In the genomic region with DNA sequence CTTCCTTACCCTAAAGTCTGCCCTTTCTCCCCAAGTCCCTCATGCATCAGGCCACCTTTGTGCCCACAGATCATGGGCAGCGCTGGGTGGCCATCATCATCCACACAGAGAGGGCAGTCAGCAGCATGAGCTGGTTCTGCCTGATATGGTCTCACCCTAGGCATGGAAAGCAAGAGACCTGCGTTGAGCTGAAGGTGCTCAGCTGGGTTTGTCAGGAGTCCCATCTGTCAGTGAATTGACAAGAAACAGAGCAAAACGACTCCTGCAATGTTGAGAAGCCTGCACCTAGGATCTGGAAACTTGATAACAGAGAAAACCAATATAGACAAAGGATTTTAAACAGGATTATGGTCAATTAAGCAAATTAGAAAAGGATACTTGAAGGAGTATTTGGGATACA, we compare ENCODE assay signal across 15 cellular contexts.
A peak's percentile ranks its signal among the peaks of the same experiment; 100 is the strongest.
DNase-seq lines count a peak whose midpoint lies in the region; ATAC-seq lines count a peak whose summit lies in the region.
"Had no signal": no experiment of that assay in that cellular context is flagged by ENCODE, and none has a peak within 500 bp of the region (broad histone marks: within the 10 kb centered on the region; RNA-seq: fewer than 3 reads in every experiment).

No MANE protein-coding gene starts in this region.

- no peak overlapping the region for H2AK5ac ChIP-seq in neuronal stem cell (ENCODE audit: low read depth, low read length)

- no peaks in the 10 kb centered on the region for H3K9me3 ChIP-seq in neuronal stem cell (replicated peaks in 1 of 2; ENCODE audit: control insufficient read depth in 2 of 2, insufficient read depth in 1 of 2, low read depth in 1 of 2, low read length in 2 of 2)
- H3K9me3 ChIP-seq: BLaER1 treated with 17β-estradiol and CSF1 and Interleukin-3, amounts not matched to agents 10 nM and 100 nM had no signal

- no peak overlapping the region for H3K4me2 ChIP-seq in neuronal stem cell (ENCODE audit: insufficient read depth, low read length, poor library complexity, severe bottlenecking)
- H3K4me2 ChIP-seq: GM23338 had no signal

- DNase-seq in NCI-H82 (lab: John Stamatoyannopoulos, UW) = peak; percentile 67
- no peak for DNase-seq in NCI-H82 treated with DMSO at 0.1 percent for 48 hours (lab: John Stamatoyannopoulos, UW; ENCODE audit: unreplicated experiment)
- DNase-seq in NCI-H524 (lab: John Stamatoyannopoulos, UW) = peak; percentile 48 to 84
- DNase-seq in SK-N-DZ (ENCODE audit: low spot score) = peak; percentile 98
- no peak for DNase-seq in neuronal stem cell (ENCODE audit: low spot score)
- DNase-seq in ACHN = no peak
- DNase-seq in activated CD4-positive, alpha-beta T cell treated with anti-CD3 and anti-CD28 coated beads for 36 hours = no peak
- DNase-seq: Calu3; CD4-positive, CD25-positive, alpha-beta regulatory T cell; DMS 273 treated with DMSO at 0.1 percent for 48 hours; H7 had no signal

- peaks cover 33% of the 10 kb centered on the region for H3K4me1 Mint-ChIP-seq in activated CD4-positive, alpha-beta T cell treated with anti-CD3 and anti-CD28 coated beads for 36 hours

- no peaks in the 10 kb centered on the region for H3K9me3 Mint-ChIP-seq in activated CD4-positive, alpha-beta T cell treated with anti-CD3 and anti-CD28 coated beads for 36 hours (ENCODE audit: low read depth)
- H3K9me3 Mint-ChIP-seq: CD4-positive, CD25-positive, alpha-beta regulatory T cell; GM23338 had no signal

- no CpG with 5 or more reads among the region's 3 CpGs for whole genome bisulfite sequencing in neuronal stem cell (ENCODE audit: extremely low coverage in 2 of 2, insufficient read length in 2 of 2, insufficient replicate concordance in 1 of 2), 2 donors

- H3K4ac ChIP-seq in neuronal stem cell (ENCODE audit: low read length) = no peak overlapping the region

- ATAC-seq in activated CD4-positive, alpha-beta T cell treated with anti-CD3 and anti-CD28 coated beads for 36 hours = no peak
- no peak for ATAC-seq in HG03025 (IDR thresholded peaks at IDR 0.05; ENCODE audit: low FRiP score, unreplicated experiment)
- ATAC-seq: GM23338 had no signal

- intact Hi-C loops in activated CD4-positive, alpha-beta T cell treated with anti-CD3 and anti-CD28 coated beads for 36 hours (cut with DNase I, micrococcal nuclease) = loop anchor here in 1 of 2 experiments (5.0 kb wide), 1 partner anchor 51 kb away; no protein-coding TSS in a partner anchor

- no peak overlapping the region for H2AFZ ChIP-seq in neuronal stem cell (ENCODE audit: low read length)
- H2AFZ ChIP-seq: GM23338 had no signal

- no peaks in the 10 kb centered on the region for H3K27me3 ChIP-seq in neuronal stem cell (ENCODE audit: control insufficient read depth in 3 of 3, insufficient read depth in 3 of 3, low read depth in 1 of 3, low read length in 3 of 3)
- H3K27me3 ChIP-seq: BLaER1 treated with 17β-estradiol and CSF1 and Interleukin-3, amounts not matched to agents 10 nM and 100 nM had no signal

- no peak overlapping the region for H2BK5ac ChIP-seq in neuronal stem cell (ENCODE audit: low read length)

- H3K23ac ChIP-seq in neuronal stem cell (ENCODE audit: low read depth, low read length, poor library complexity) = peak overlapping the region; percentile 68

- in situ Hi-C loops in ACHN (cut with HindIII; ENCODE audit: low pct_ligation_motif_present, low pct_unique_long_range_greater_than_20kb, low sequenced_read_pairs) = no loop called here

- H3K36me3 ChIP-seq in neuronal stem cell (replicated peaks in 1 of 2; ENCODE audit: control insufficient read depth in 2 of 2, insufficient read depth in 2 of 2, low read length in 2 of 2) = no peaks in the 10 kb centered on the region
- H3K36me3 ChIP-seq: BLaER1 treated with 17β-estradiol and CSF1 and Interleukin-3, amounts not matched to agents 10 nM and 100 nM had no signal

- no peak overlapping the region for H3K18ac ChIP-seq in neuronal stem cell (ENCODE audit: low read length)

- no peak overlapping the region for H2BK12ac ChIP-seq in neuronal stem cell (ENCODE audit: low read length)

- no peak overlapping the region for H3K4me3 Mint-ChIP-seq in activated CD4-positive, alpha-beta T cell treated with anti-CD3 and anti-CD28 coated beads for 36 hours
- H3K4me3 Mint-ChIP-seq: CD4-positive, CD25-positive, alpha-beta regulatory T cell; GM23338 had no signal

- H2BK15ac ChIP-seq in neuronal stem cell (ENCODE audit: low read length) = no peak overlapping the region

- POLR2A ChIA-PET in activated CD4-positive, alpha-beta T cell treated with anti-CD3 and anti-CD28 coated beads for 36 hours (lab: Charles Lee) = no interaction called here

- CTCF ChIA-PET in activated CD4-positive, alpha-beta T cell treated with anti-CD3 and anti-CD28 coated beads for 36 hours (lab: Charles Lee) = interaction anchor here (1.1 to 4.0 kb wide), 2 partner anchors 10 to 41 kb away, joined by 3 to 23 read pairs; no protein-coding TSS in a partner anchor

- no peak overlapping the region for H3K27ac Mint-ChIP-seq in activated CD4-positive, alpha-beta T cell treated with anti-CD3 and anti-CD28 coated beads for 36 hours
- H3K27ac Mint-ChIP-seq: GM23338 had no signal

- H3K4me1 ChIP-seq in neuronal stem cell (ENCODE audit: control insufficient read depth in 2 of 2, insufficient read depth in 1 of 2, low read depth in 1 of 2, low read length in 2 of 2) = no peaks in the 10 kb centered on the region

- no peaks in the 10 kb centered on the region for H3K27me3 Mint-ChIP-seq in activated CD4-positive, alpha-beta T cell treated with anti-CD3 and anti-CD28 coated beads for 36 hours
- H3K27me3 Mint-ChIP-seq: CD4-positive, CD25-positive, alpha-beta regulatory T cell had no signal

- no peak overlapping the region for H4K8ac ChIP-seq in neuronal stem cell (ENCODE audit: low read depth, low read length)

- H3K9ac ChIP-seq in neuronal stem cell (ENCODE audit: low read depth, low read length, poor library complexity) = no peak overlapping the region
- H3K9ac ChIP-seq: BLaER1 treated with 17β-estradiol and CSF1 and Interleukin-3, amounts not matched to agents 10 nM and 100 nM had no signal

- H3K27ac ChIP-seq in neuronal stem cell (replicated peaks; ENCODE audit: low read length) = no peak overlapping the region
- H3K27ac ChIP-seq: 22Rv1; BLaER1 treated with 17β-estradiol and CSF1 and Interleukin-3, amounts not matched to agents 10 nM and 100 nM had no signal

- no peak overlapping the region for H3K14ac ChIP-seq in neuronal stem cell (ENCODE audit: low read length)

- H2BK120ac ChIP-seq in neuronal stem cell (ENCODE audit: low read depth, low read length) = no peak overlapping the region

- H4K91ac ChIP-seq in neuronal stem cell (ENCODE audit: low read depth, low read length, poor library complexity) = no peak overlapping the region

- no peaks in the 10 kb centered on the region for H3K36me3 Mint-ChIP-seq in activated CD4-positive, alpha-beta T cell treated with anti-CD3 and anti-CD28 coated beads for 36 hours (ENCODE audit: low read depth)

- H3K79me1 ChIP-seq in neuronal stem cell (ENCODE audit: low read depth, low read length) = no peaks in the 10 kb centered on the region

- H3K4me3 ChIP-seq in neuronal stem cell (ENCODE audit: low read length in 2 of 2) = no peak overlapping the region
- H3K4me3 ChIP-seq: BLaER1 treated with 17β-estradiol and CSF1 and Interleukin-3, amounts not matched to agents 10 nM and 100 nM; GM23338 had no signal

Comparison
In these comparisons a context has a peak if more than half of its experiments do, and no peak if none do; other contexts are left out.
1. DNase-seq: peak in NCI-H82 (single experiment), NCI-H524 (2 of 2) and SK-N-DZ (single experiment); none in NCI-H82 treated with DMSO at 0.1 percent for 48 hours (single experiment), neuronal stem cell (single experiment), ACHN (single experiment) and activated CD4-positive, alpha-beta T cell treated with anti-CD3 and anti-CD28 coated beads for 36 hours (single experiment).